Comparison of ENCODE assay signal across 1 cellular context in genomic region chr10:7982733-7983132, GRCh38.
TF ChIP-seq lines count a peak whose summit lies in the region.

No MANE protein-coding gene starts in this region.

TF ChIP-seq in GM23338, 12 proteins besides CTCF, POLR2A, EP300 and RAD21 (continued from another document):
- no peak for TF ChIP-seq ZNF462 (CRISPR knock-in tag; IDR thresholded peaks at IDR 0.05)
- TF ChIP-seq ZNF331 (CRISPR knock-in tag; IDR thresholded peaks at IDR 0.05; ENCODE audit: low read depth): no peak
- TF ChIP-seq ZNF114 (CRISPR knock-in tag; IDR thresholded peaks at IDR 0.05): no peak
- TF ChIP-seq, protein P1, sequence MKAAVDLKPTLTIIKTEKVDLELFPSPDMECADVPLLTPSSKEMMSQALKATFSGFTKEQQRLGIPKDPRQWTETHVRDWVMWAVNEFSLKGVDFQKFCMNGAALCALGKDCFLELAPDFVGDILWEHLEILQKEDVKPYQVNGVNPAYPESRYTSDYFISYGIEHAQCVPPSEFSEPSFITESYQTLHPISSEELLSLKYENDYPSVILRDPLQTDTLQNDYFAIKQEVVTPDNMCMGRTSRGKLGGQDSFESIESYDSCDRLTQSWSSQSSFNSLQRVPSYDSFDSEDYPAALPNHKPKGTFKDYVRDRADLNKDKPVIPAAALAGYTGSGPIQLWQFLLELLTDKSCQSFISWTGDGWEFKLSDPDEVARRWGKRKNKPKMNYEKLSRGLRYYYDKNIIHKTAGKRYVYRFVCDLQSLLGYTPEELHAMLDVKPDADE (IDR thresholded peaks at IDR 0.05): no peak
- TF ChIP-seq, protein P2, sequence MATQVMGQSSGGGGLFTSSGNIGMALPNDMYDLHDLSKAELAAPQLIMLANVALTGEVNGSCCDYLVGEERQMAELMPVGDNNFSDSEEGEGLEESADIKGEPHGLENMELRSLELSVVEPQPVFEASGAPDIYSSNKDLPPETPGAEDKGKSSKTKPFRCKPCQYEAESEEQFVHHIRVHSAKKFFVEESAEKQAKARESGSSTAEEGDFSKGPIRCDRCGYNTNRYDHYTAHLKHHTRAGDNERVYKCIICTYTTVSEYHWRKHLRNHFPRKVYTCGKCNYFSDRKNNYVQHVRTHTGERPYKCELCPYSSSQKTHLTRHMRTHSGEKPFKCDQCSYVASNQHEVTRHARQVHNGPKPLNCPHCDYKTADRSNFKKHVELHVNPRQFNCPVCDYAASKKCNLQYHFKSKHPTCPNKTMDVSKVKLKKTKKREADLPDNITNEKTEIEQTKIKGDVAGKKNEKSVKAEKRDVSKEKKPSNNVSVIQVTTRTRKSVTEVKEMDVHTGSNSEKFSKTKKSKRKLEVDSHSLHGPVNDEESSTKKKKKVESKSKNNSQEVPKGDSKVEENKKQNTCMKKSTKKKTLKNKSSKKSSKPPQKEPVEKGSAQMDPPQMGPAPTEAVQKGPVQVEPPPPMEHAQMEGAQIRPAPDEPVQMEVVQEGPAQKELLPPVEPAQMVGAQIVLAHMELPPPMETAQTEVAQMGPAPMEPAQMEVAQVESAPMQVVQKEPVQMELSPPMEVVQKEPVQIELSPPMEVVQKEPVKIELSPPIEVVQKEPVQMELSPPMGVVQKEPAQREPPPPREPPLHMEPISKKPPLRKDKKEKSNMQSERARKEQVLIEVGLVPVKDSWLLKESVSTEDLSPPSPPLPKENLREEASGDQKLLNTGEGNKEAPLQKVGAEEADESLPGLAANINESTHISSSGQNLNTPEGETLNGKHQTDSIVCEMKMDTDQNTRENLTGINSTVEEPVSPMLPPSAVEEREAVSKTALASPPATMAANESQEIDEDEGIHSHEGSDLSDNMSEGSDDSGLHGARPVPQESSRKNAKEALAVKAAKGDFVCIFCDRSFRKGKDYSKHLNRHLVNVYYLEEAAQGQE (IDR thresholded peaks at IDR 0.05; ENCODE audit: unreplicated experiment): no peak
- TF ChIP-seq JUNB (IDR thresholded peaks at IDR 0.05; ENCODE audit: unreplicated experiment): no peak
- TF ChIP-seq POLR2AphosphoS5 (IDR thresholded peaks at IDR 0.05; ENCODE audit: low read depth): no peak
- TF ChIP-seq NANOG (IDR thresholded peaks at IDR 0.05; ENCODE audit: borderline replicate concordance): no peak
- TF ChIP-seq EZH2 (IDR thresholded peaks at IDR 0.05; ENCODE audit: low read depth, unreplicated experiment): no peak
- TF ChIP-seq CREB1 (CRISPR knock-in tag; IDR thresholded peaks at IDR 0.05; ENCODE audit: low read depth): no peak
TF ChIP-seq in GM23338: peak in this region for 0.
